In the genomic region with DNA sequence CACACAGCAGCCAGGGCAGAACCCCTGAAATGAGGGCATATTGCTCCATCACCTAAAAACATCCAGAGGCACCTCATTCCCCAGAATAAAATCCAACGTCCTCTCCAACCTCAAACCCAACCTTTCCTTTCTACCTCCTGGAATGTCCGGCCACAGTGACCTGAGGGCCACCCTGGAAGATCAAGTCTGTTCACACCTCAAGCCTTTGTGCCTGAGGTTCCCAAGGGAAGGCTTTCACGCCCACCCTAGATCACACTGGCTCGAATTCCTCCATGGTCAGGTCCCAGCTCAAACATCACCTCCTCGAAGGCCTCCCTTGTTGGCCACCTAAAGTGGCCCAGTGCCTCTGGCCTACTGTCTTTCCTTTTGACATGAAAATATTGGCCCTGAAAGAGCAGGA, we compare ENCODE assay signal across 1 cellular context.
TF ChIP-seq lines count a peak whose summit lies in the region.

No MANE protein-coding gene starts in this region.

TF ChIP-seq in GM23338, 12 proteins besides CTCF, POLR2A, EP300 and RAD21 (continued from another document):
- TF ChIP-seq, protein P1, sequence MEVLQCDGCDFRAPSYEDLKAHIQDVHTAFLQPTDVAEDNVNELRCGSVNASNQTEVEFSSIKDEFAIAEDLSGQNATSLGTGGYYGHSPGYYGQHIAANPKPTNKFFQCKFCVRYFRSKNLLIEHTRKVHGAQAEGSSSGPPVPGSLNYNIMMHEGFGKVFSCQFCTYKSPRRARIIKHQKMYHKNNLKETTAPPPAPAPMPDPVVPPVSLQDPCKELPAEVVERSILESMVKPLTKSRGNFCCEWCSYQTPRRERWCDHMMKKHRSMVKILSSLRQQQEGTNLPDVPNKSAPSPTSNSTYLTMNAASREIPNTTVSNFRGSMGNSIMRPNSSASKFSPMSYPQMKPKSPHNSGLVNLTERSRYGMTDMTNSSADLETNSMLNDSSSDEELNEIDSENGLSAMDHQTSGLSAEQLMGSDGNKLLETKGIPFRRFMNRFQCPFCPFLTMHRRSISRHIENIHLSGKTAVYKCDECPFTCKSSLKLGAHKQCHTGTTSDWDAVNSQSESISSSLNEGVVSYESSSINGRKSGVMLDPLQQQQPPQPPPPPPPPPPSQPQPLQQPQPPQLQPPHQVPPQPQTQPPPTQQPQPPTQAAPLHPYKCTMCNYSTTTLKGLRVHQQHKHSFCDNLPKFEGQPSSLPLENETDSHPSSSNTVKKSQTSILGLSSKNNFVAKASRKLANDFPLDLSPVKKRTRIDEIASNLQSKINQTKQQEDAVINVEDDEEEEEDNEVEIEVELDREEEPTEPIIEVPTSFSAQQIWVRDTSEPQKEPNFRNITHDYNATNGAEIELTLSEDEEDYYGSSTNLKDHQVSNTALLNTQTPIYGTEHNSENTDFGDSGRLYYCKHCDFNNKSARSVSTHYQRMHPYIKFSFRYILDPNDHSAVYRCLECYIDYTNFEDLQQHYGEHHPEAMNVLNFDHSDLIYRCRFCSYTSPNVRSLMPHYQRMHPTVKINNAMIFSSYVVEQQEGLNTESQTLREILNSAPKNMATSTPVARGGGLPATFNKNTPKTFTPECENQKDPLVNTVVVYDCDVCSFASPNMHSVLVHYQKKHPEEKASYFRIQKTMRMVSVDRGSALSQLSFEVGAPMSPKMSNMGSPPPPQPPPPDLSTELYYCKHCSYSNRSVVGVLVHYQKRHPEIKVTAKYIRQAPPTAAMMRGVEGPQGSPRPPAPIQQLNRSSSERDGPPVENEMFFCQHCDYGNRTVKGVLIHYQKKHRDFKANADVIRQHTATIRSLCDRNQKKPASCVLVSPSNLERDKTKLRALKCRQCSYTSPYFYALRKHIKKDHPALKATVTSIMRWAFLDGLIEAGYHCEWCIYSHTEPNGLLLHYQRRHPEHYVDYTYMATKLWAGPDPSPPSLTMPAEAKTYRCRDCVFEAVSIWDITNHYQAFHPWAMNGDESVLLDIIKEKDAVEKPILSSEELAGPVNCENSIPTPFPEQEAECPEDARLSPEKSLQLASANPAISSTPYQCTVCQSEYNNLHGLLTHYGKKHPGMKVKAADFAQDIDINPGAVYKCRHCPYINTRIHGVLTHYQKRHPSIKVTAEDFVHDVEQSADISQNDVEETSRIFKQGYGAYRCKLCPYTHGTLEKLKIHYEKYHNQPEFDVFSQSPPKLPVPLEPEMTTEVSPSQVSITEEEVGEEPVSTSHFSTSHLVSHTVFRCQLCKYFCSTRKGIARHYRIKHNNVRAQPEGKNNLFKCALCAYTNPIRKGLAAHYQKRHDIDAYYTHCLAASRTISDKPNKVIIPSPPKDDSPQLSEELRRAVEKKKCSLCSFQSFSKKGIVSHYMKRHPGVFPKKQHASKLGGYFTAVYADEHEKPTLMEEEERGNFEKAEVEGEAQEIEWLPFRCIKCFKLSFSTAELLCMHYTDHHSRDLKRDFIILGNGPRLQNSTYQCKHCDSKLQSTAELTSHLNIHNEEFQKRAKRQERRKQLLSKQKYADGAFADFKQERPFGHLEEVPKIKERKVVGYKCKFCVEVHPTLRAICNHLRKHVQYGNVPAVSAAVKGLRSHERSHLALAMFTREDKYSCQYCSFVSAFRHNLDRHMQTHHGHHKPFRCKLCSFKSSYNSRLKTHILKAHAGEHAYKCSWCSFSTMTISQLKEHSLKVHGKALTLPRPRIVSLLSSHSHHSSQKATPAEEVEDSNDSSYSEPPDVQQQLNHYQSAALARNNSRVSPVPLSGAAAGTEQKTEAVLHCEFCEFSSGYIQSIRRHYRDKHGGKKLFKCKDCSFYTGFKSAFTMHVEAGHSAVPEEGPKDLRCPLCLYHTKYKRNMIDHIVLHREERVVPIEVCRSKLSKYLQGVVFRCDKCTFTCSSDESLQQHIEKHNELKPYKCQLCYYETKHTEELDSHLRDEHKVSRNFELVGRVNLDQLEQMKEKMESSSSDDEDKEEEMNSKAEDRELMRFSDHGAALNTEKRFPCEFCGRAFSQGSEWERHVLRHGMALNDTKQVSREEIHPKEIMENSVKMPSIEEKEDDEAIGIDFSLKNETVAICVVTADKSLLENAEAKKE (CRISPR knock-in tag; IDR thresholded peaks at IDR 0.05) = no peak
- TF ChIP-seq, protein P2, sequence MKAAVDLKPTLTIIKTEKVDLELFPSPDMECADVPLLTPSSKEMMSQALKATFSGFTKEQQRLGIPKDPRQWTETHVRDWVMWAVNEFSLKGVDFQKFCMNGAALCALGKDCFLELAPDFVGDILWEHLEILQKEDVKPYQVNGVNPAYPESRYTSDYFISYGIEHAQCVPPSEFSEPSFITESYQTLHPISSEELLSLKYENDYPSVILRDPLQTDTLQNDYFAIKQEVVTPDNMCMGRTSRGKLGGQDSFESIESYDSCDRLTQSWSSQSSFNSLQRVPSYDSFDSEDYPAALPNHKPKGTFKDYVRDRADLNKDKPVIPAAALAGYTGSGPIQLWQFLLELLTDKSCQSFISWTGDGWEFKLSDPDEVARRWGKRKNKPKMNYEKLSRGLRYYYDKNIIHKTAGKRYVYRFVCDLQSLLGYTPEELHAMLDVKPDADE (IDR thresholded peaks at IDR 0.05) = no peak
- TF ChIP-seq JUNB (IDR thresholded peaks at IDR 0.05; ENCODE audit: unreplicated experiment) (no peak), POLR2AphosphoS5 (IDR thresholded peaks at IDR 0.05; ENCODE audit: low read depth) (no peak), ZNF114 (CRISPR knock-in tag; IDR thresholded peaks at IDR 0.05) (no peak), ZNF331 (CRISPR knock-in tag; IDR thresholded peaks at IDR 0.05; ENCODE audit: low read depth) (no peak), CREB1 (CRISPR knock-in tag; IDR thresholded peaks at IDR 0.05; ENCODE audit: low read depth) (no peak)
- TF ChIP-seq, protein P3, sequence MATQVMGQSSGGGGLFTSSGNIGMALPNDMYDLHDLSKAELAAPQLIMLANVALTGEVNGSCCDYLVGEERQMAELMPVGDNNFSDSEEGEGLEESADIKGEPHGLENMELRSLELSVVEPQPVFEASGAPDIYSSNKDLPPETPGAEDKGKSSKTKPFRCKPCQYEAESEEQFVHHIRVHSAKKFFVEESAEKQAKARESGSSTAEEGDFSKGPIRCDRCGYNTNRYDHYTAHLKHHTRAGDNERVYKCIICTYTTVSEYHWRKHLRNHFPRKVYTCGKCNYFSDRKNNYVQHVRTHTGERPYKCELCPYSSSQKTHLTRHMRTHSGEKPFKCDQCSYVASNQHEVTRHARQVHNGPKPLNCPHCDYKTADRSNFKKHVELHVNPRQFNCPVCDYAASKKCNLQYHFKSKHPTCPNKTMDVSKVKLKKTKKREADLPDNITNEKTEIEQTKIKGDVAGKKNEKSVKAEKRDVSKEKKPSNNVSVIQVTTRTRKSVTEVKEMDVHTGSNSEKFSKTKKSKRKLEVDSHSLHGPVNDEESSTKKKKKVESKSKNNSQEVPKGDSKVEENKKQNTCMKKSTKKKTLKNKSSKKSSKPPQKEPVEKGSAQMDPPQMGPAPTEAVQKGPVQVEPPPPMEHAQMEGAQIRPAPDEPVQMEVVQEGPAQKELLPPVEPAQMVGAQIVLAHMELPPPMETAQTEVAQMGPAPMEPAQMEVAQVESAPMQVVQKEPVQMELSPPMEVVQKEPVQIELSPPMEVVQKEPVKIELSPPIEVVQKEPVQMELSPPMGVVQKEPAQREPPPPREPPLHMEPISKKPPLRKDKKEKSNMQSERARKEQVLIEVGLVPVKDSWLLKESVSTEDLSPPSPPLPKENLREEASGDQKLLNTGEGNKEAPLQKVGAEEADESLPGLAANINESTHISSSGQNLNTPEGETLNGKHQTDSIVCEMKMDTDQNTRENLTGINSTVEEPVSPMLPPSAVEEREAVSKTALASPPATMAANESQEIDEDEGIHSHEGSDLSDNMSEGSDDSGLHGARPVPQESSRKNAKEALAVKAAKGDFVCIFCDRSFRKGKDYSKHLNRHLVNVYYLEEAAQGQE (IDR thresholded peaks at IDR 0.05; ENCODE audit: unreplicated experiment) = no peak
